ENCODE assay signal across 8 cellular contexts in genomic region chr5:154444559-154445421, GRCh38. TPM values are rescaled to one million over a fixed set of nuclear protein-coding genes. Genes with fewer than 3 reads are reported as not detected.
A peak's percentile ranks its signal among the peaks of the same experiment; 100 is the strongest.
DNase-seq lines count a peak whose midpoint lies in the region; ATAC-seq and TF ChIP-seq lines count a peak whose summit lies in the region.

No MANE protein-coding gene starts in this region.

- intact Hi-C loops in activated CD8-positive, alpha-beta T cell treated with anti-CD3 and anti-CD28 coated beads for 36 hours (cut with micrococcal nuclease) = no loop called here

- CTCF ChIA-PET in activated CD8-positive, alpha-beta T cell treated with anti-CD3 and anti-CD28 coated beads for 36 hours (lab: Charles Lee) = no interaction called here

- no peak overlapping the region for H3K27ac ChIP-seq in HUES64 (ENCODE audit: low read depth, low read length)
- peak overlapping the region; percentile 80 to 87 for H3K27ac ChIP-seq in esophagus (ENCODE audit: low read depth in 2 of 2, low read length in 1 of 2)

- peak; percentile 21 for DNase-seq in NCI-H510A treated with DMSO at 0.1 percent for 48 hours (lab: John Stamatoyannopoulos, UW)
- DNase-seq in NCI-H510A (lab: John Stamatoyannopoulos, UW) = no peak
- peak; percentile 30 for DNase-seq in activated CD8-positive, alpha-beta T cell treated with anti-CD3 and anti-CD28 coated beads for 36 hours
- peak; percentile 39 for DNase-seq in nephron progenitor cell
- no peak for DNase-seq in NCI-H2029 treated with DMSO at 0.1 percent for 48 hours (lab: John Stamatoyannopoulos, UW)

- H3K4me3 ChIP-seq in HUES64 (ENCODE audit: low read length) = peak overlapping the region; percentile 96
- peak overlapping the region; percentile 79 for H3K4me3 ChIP-seq in esophagus (ENCODE audit: low read depth in 1 of 2, low read length in 2 of 2)

- peak; percentile 3 for ATAC-seq in activated CD8-positive, alpha-beta T cell treated with anti-CD3 and anti-CD28 coated beads for 36 hours
- no peak for ATAC-seq in GM21786 (IDR thresholded peaks at IDR 0.05; ENCODE audit: unreplicated experiment)

- TF ChIP-seq CTCF in activated CD8-positive, alpha-beta T cell treated with anti-CD3 and anti-CD28 coated beads for 36 hours (IDR thresholded peaks at IDR 0.05) = no peak
- TF ChIP-seq CTCF in nephron progenitor cell (IDR thresholded peaks at IDR 0.05) = no peak

- peaks cover 24% of the 10 kb centered on the region for H3K36me3 Mint-ChIP-seq in activated CD8-positive, alpha-beta T cell treated with anti-CD3 and anti-CD28 coated beads for 36 hours (ENCODE audit: low read depth)
- H3K36me3 Mint-ChIP-seq in nephron progenitor cell (ENCODE audit: low read depth) = peaks cover 24% of the 10 kb centered on the region

- H3K4me3 Mint-ChIP-seq in activated CD8-positive, alpha-beta T cell treated with anti-CD3 and anti-CD28 coated beads for 36 hours = peak overlapping the region; percentile 92
- peak overlapping the region; percentile 98 for H3K4me3 Mint-ChIP-seq in nephron progenitor cell

- peak overlapping the region; percentile 95 for H3K27ac Mint-ChIP-seq in activated CD8-positive, alpha-beta T cell treated with anti-CD3 and anti-CD28 coated beads for 36 hours
- H3K27ac Mint-ChIP-seq in nephron progenitor cell = no peak overlapping the region

- 10% methylated on average over 30 of the region's 30 CpGs for WGBS in HUES64
- WGBS in esophagus, 2 donors = 5 to 6% methylated on average over 30 of the region's 30 CpGs

- H3K9me3 Mint-ChIP-seq in activated CD8-positive, alpha-beta T cell treated with anti-CD3 and anti-CD28 coated beads for 36 hours = no peaks in the 10 kb centered on the region
- no peaks in the 10 kb centered on the region for H3K9me3 Mint-ChIP-seq in nephron progenitor cell

- POLR2A ChIA-PET in activated CD8-positive, alpha-beta T cell treated with anti-CD3 and anti-CD28 coated beads for 36 hours (lab: Charles Lee) = no interaction called here

- H3K9ac ChIP-seq in HUES64 (ENCODE audit: low read depth, low read length) = peak overlapping the region; percentile 62

- H3K9me3 ChIP-seq in HUES64 (ENCODE audit: insufficient read depth, low read depth, low read length) (no peaks in the 10 kb centered on the region), esophagus (ENCODE audit: control insufficient read depth in 2 of 2, insufficient read depth in 1 of 2, low read depth in 1 of 2, low read length in 1 of 2) (no peaks in the 10 kb centered on the region)

- H3K36me3 ChIP-seq in HUES64 (ENCODE audit: insufficient read depth, low read length) (peaks cover 17% of the 10 kb centered on the region), esophagus (ENCODE audit: control insufficient read depth in 2 of 2, insufficient read depth in 2 of 2, low read length in 1 of 2) (peaks cover 0 to 8% of the 10 kb centered on the region in 2 donors)

- H3K4me1 Mint-ChIP-seq in activated CD8-positive, alpha-beta T cell treated with anti-CD3 and anti-CD28 coated beads for 36 hours (ENCODE audit: low read depth) = peaks cover 34% of the 10 kb centered on the region
- H3K4me1 Mint-ChIP-seq in nephron progenitor cell = peaks cover 40% of the 10 kb centered on the region

- H3K27me3 Mint-ChIP-seq in activated CD8-positive, alpha-beta T cell treated with anti-CD3 and anti-CD28 coated beads for 36 hours = no peaks in the 10 kb centered on the region
- H3K27me3 Mint-ChIP-seq in nephron progenitor cell (ENCODE audit: low read depth, poor library complexity) = no peaks in the 10 kb centered on the region

- H3K4me1 ChIP-seq in HUES64 (ENCODE audit: insufficient read depth, low read length) = peaks cover 6% of the 10 kb centered on the region
- peaks cover 4 to 10% of the 10 kb centered on the region in 2 donors for H3K4me1 ChIP-seq in esophagus (ENCODE audit: control insufficient read depth in 2 of 2, insufficient read depth in 2 of 2, low read length in 1 of 2)

- H3K27me3 ChIP-seq in HUES64 (ENCODE audit: insufficient read depth, low read length) (peaks cover 4% of the 10 kb centered on the region; the same call in 1 of the 2 replicates), esophagus (ENCODE audit: control insufficient read depth in 1 of 2, insufficient read depth in 2 of 2, low read length in 2 of 2) (no peaks in the 10 kb centered on the region)

RNA-seq across cellular contexts. Expression of gene SAP30L, which starts 1.0 kb away (rescaled TPM):
- 21.1 TPM for polyA plus RNA-seq in HUES64 (2013, experiment 1 of 2)
- 24.2 TPM for polyA plus RNA-seq in HUES64 (2013, experiment 2 of 2)
- total RNA-seq in activated CD8-positive, alpha-beta T cell treated with anti-CD3 and anti-CD28 coated beads for 36 hours = 10 to 100 TPM; 24.6 to 31.7 TPM
- 10 to 100 TPM; 11.8 to 16.3 TPM for polyA plus RNA-seq in esophagus

RNA-seq across cellular contexts. Expression of gene HAND1, which starts 33.2 kb away (rescaled TPM):
- polyA plus RNA-seq in HUES64 (2013, experiment 1 of 2) = 5.4 TPM
- polyA plus RNA-seq in HUES64 (2013, experiment 2 of 2) = 4.6 TPM
- not detected for total RNA-seq in activated CD8-positive, alpha-beta T cell treated with anti-CD3 and anti-CD28 coated beads for 36 hours
- polyA plus RNA-seq in esophagus = not detected

Comparison
In these comparisons a context has a peak if more than half of its experiments do, and no peak if none do; other contexts are left out.
1. DNase-seq: peak in NCI-H510A treated with DMSO at 0.1 percent for 48 hours (single experiment), activated CD8-positive, alpha-beta T cell treated with anti-CD3 and anti-CD28 coated beads for 36 hours (single experiment) and nephron progenitor cell (single experiment); none in NCI-H510A (single experiment) and NCI-H2029 treated with DMSO at 0.1 percent for 48 hours (single experiment).